In genomic region chr4:25875281-25875745, GRCh38 we compare ENCODE assay signal across 11 cellular contexts. TPM values are rescaled to one million over a fixed set of nuclear protein-coding genes. Genes with fewer than 3 reads are reported as not detected.
DNase-seq lines count a peak whose midpoint lies in the region; ATAC-seq lines count a peak whose summit lies in the region.
"Had no signal": no experiment of that assay in that cellular context is flagged by ENCODE, and none has a peak within 500 bp of the region (broad histone marks: within the 10 kb centered on the region; RNA-seq: fewer than 3 reads in every experiment).

No MANE protein-coding gene starts in this region.

- H3K4me1 Mint-ChIP-seq in activated naive CD8-positive, alpha-beta T cell treated with anti-CD3 and anti-CD28 coated beads for 36 hours: no peaks in the 10 kb centered on the region
- H3K4me1 Mint-ChIP-seq in activated CD4-positive, alpha-beta memory T cell treated with anti-CD3 and anti-CD28 coated beads for 36 hours (ENCODE audit: low read depth): no peaks in the 10 kb centered on the region

- POLR2A ChIA-PET in activated CD4-positive, alpha-beta memory T cell treated with anti-CD3 and anti-CD28 coated beads for 36 hours (lab: Charles Lee): no interaction called here

- peak overlapping the region; percentile 30 for H3K27ac Mint-ChIP-seq in activated naive CD8-positive, alpha-beta T cell treated with anti-CD3 and anti-CD28 coated beads for 36 hours
- H3K27ac Mint-ChIP-seq in activated CD4-positive, alpha-beta memory T cell treated with anti-CD3 and anti-CD28 coated beads for 36 hours: no peak overlapping the region
- H3K27ac Mint-ChIP-seq: CD4-positive, alpha-beta T cell; T-helper 1 cell treated with Interleukin-12 subunit alpha and Interleukin-12 subunit beta and Interleukin-4 antibody, amounts not matched to agents 30 μg/mL and 1 μg/mL, for 36 hours had no signal

- no peak overlapping the region for H3K4me3 Mint-ChIP-seq in activated naive CD8-positive, alpha-beta T cell treated with anti-CD3 and anti-CD28 coated beads for 36 hours
- H3K4me3 Mint-ChIP-seq in activated CD4-positive, alpha-beta memory T cell treated with anti-CD3 and anti-CD28 coated beads for 36 hours: no peak overlapping the region
- H3K4me3 Mint-ChIP-seq: CD4-positive, alpha-beta T cell; T-helper 1 cell treated with Interleukin-12 subunit alpha and Interleukin-12 subunit beta and Interleukin-4 antibody, amounts not matched to agents 30 μg/mL and 1 μg/mL, for 36 hours had no signal

- CTCF ChIA-PET in activated CD4-positive, alpha-beta memory T cell treated with anti-CD3 and anti-CD28 coated beads for 36 hours (lab: Charles Lee): no interaction called here

- H3K27me3 Mint-ChIP-seq in activated naive CD8-positive, alpha-beta T cell treated with anti-CD3 and anti-CD28 coated beads for 36 hours: peaks cover 4% of the 10 kb centered on the region
- H3K27me3 Mint-ChIP-seq in activated CD4-positive, alpha-beta memory T cell treated with anti-CD3 and anti-CD28 coated beads for 36 hours: no peaks in the 10 kb centered on the region

- intact Hi-C loops in activated CD4-positive, alpha-beta memory T cell treated with anti-CD3 and anti-CD28 coated beads for 36 hours (cut with micrococcal nuclease): no loop called here

- H3K9me3 Mint-ChIP-seq in activated naive CD8-positive, alpha-beta T cell treated with anti-CD3 and anti-CD28 coated beads for 36 hours: peaks cover 2% of the 10 kb centered on the region
- H3K9me3 Mint-ChIP-seq in activated CD4-positive, alpha-beta memory T cell treated with anti-CD3 and anti-CD28 coated beads for 36 hours: no peaks in the 10 kb centered on the region
- H3K9me3 Mint-ChIP-seq: CD4-positive, alpha-beta T cell; T-helper 1 cell treated with Interleukin-12 subunit alpha and Interleukin-12 subunit beta and Interleukin-4 antibody, amounts not matched to agents 30 μg/mL and 1 μg/mL, for 36 hours had no signal

- H3K36me3 Mint-ChIP-seq in activated naive CD8-positive, alpha-beta T cell treated with anti-CD3 and anti-CD28 coated beads for 36 hours: no peaks in the 10 kb centered on the region
- peaks cover 4% of the 10 kb centered on the region for H3K36me3 Mint-ChIP-seq in activated CD4-positive, alpha-beta memory T cell treated with anti-CD3 and anti-CD28 coated beads for 36 hours

- DNase-seq in activated naive CD8-positive, alpha-beta T cell treated with anti-CD3 and anti-CD28 coated beads for 36 hours: no peak
- no peak for DNase-seq in activated CD4-positive, alpha-beta memory T cell treated with anti-CD3 and anti-CD28 coated beads for 36 hours
- no peak for DNase-seq in mucosa of gallbladder (ENCODE audit: low spot score)
- DNase-seq in SHP77 (lab: John Stamatoyannopoulos, UW): no peak
- no peak for DNase-seq in SKM-1 treated with dmso at 0.1 percent for 144 hours (lab: John Stamatoyannopoulos, UW; ENCODE audit: unreplicated experiment)
- DNase-seq: CD4-positive, alpha-beta T cell had no signal

- ATAC-seq in GM18858 (IDR thresholded peaks at IDR 0.05; ENCODE audit: unreplicated experiment) (peak; percentile 49), GM21576 (IDR thresholded peaks at IDR 0.05; ENCODE audit: unreplicated experiment) (peak; percentile 59), HG03139 (IDR thresholded peaks at IDR 0.05; ENCODE audit: unreplicated experiment) (peak; percentile 51)
- ATAC-seq: sciatic nerve had no signal

RNA-seq across cellular contexts. Expression of gene SEL1L3, which starts 12.5 kb away (rescaled TPM):
- total RNA-seq in activated naive CD8-positive, alpha-beta T cell treated with anti-CD3 and anti-CD28 coated beads for 36 hours: 10 to 100 TPM; 25.5 to 27.1 TPM
- total RNA-seq in activated CD4-positive, alpha-beta memory T cell treated with anti-CD3 and anti-CD28 coated beads for 36 hours: 10 to 100 TPM; 67.1 to 67.7 TPM
- total RNA-seq in mucosa of gallbladder: 221 TPM

RNA-seq across cellular contexts. Expression of gene SMIM20, which starts 38.7 kb away (rescaled TPM):
- total RNA-seq in activated naive CD8-positive, alpha-beta T cell treated with anti-CD3 and anti-CD28 coated beads for 36 hours: 10 to 100 TPM; 22.9 to 23.5 TPM
- 10 to 100 TPM; 26.0 to 28.0 TPM for total RNA-seq in activated CD4-positive, alpha-beta memory T cell treated with anti-CD3 and anti-CD28 coated beads for 36 hours
- 34.0 TPM for total RNA-seq in mucosa of gallbladder
